ENCODE assay signal across 2 cellular contexts in genomic region chr2:36973320-36973719, GRCh38.
TF ChIP-seq lines count a peak whose summit lies in the region.

No MANE protein-coding gene starts in this region.

TF ChIP-seq in K562, 482 proteins besides CTCF, POLR2A, EP300 and RAD21 (continues in another document):
- TF ChIP-seq ZC3H8 (IDR thresholded peaks at IDR 0.05) (no peak), PRDM10 (IDR thresholded peaks at IDR 0.05; ENCODE audit: partially characterized antibody) (no peak), SETDB1 (IDR thresholded peaks at IDR 0.05; ENCODE audit: low read length) (no peak), FOXM1 (IDR thresholded peaks at IDR 0.05; ENCODE audit: low read depth) (no peak), FOXM1 (CRISPR knock-in tag; IDR thresholded peaks at IDR 0.05; ENCODE audit: low read depth) (no peak), ZBTB33 (CRISPR knock-in tag; IDR thresholded peaks at IDR 0.05) (no peak), ETS1 (conservative IDR thresholded peaks at IDR 0.05; ENCODE audit: control insufficient read depth, low read depth, low read length) (no peak), RNF2 (IDR thresholded peaks at IDR 0.05) (0 out of 2 replicates have a peak, but pooled peaks have one; percentile 24), MYNN (IDR thresholded peaks at IDR 0.05) (no peak), MYNN (CRISPR knock-in tag; IDR thresholded peaks at IDR 0.05) (no peak), SMARCE1 (IDR thresholded peaks at IDR 0.05) (peak; percentile 61; the same call in 1 of the 2 replicates), SOX6 (IDR thresholded peaks at IDR 0.05) (peak; percentile 65; the same call in 1 of the 2 replicates), NR3C1 (CRISPR knock-in tag; IDR thresholded peaks at IDR 0.05) (no peak), DACH1 (IDR thresholded peaks at IDR 0.05; ENCODE audit: partially characterized antibody) (peak; percentile 25), DPF2 (IDR thresholded peaks at IDR 0.05) (peak; percentile 65), ZBTB11 (CRISPR knock-in tag; IDR thresholded peaks at IDR 0.05) (no peak), GTF2E2 (tag; IDR thresholded peaks at IDR 0.05) (no peak), NELFE (IDR thresholded peaks at IDR 0.05; ENCODE audit: insufficient read depth, insufficient read length) (no peak), MYC (IDR thresholded peaks at IDR 0.05; ENCODE audit: low read depth, low read length) (no peak), MYC (CRISPR knock-in tag; IDR thresholded peaks at IDR 0.05; ENCODE audit: borderline replicate concordance, low read depth) (no peak), POLR2AphosphoS2 (IDR thresholded peaks at IDR 0.05; ENCODE audit: low read length) (no peak)

TF ChIP-seq in HepG2, 621 proteins besides CTCF, POLR2A, EP300 and RAD21:
- TF ChIP-seq MAZ (IDR thresholded peaks at IDR 0.05; ENCODE audit: borderline replicate concordance, low read depth, low read length): no peak
- no peak for TF ChIP-seq MAZ (CRISPR knock-in tag; IDR thresholded peaks at IDR 0.05; ENCODE audit: low read depth)
- TF ChIP-seq ZNF136 (CRISPR knock-in tag; IDR thresholded peaks at IDR 0.05; ENCODE audit: low read depth): no peak
- no peak for TF ChIP-seq TBP (CRISPR knock-in tag; IDR thresholded peaks at IDR 0.05)
